8 cellular contexts compared by ENCODE assay signal in genomic region chr12:29073631-29074239, GRCh38.
DNase-seq lines count a peak whose midpoint lies in the region; ATAC-seq and TF ChIP-seq lines count a peak whose summit lies in the region.

No MANE protein-coding gene starts in this region.

- no peak overlapping the region for H3K27ac Mint-ChIP-seq in activated CD4-positive, alpha-beta T cell treated with anti-CD3 and anti-CD28 coated beads for 36 hours
- no peak overlapping the region for H3K27ac Mint-ChIP-seq in nephron progenitor cell

- H3K9me3 Mint-ChIP-seq in activated CD4-positive, alpha-beta T cell treated with anti-CD3 and anti-CD28 coated beads for 36 hours (ENCODE audit: low read depth): no peaks in the 10 kb centered on the region
- H3K9me3 Mint-ChIP-seq in nephron progenitor cell: no peaks in the 10 kb centered on the region

- peaks cover 11% of the 10 kb centered on the region for H3K27me3 Mint-ChIP-seq in activated CD4-positive, alpha-beta T cell treated with anti-CD3 and anti-CD28 coated beads for 36 hours
- no peaks in the 10 kb centered on the region for H3K27me3 Mint-ChIP-seq in nephron progenitor cell (ENCODE audit: low read depth, poor library complexity)

- CTCF ChIA-PET in activated CD4-positive, alpha-beta T cell treated with anti-CD3 and anti-CD28 coated beads for 36 hours (lab: Charles Lee): interaction anchor here (0.6 to 4.6 kb wide), 15 partner anchors 8 to 1661 kb away, joined by 3 to 28 read pairs (median 4); no protein-coding TSS in a partner anchor

- TF ChIP-seq CTCF in nephron progenitor cell (IDR thresholded peaks at IDR 0.05): peak; percentile 69

- ATAC-seq in activated CD4-positive, alpha-beta T cell treated with anti-CD3 and anti-CD28 coated beads for 36 hours: peak; percentile 63
- ATAC-seq in GM21717 (IDR thresholded peaks at IDR 0.05; ENCODE audit: unreplicated experiment): peak; percentile 87

- H3K36me3 Mint-ChIP-seq in activated CD4-positive, alpha-beta T cell treated with anti-CD3 and anti-CD28 coated beads for 36 hours (ENCODE audit: low read depth): no peaks in the 10 kb centered on the region
- H3K36me3 Mint-ChIP-seq in nephron progenitor cell (ENCODE audit: low read depth): no peaks in the 10 kb centered on the region

- TF ChIP-seq POLR2A in erythroblast (IDR thresholded peaks at IDR 0.05; ENCODE audit: low read length): no peak

- POLR2A ChIA-PET in activated CD4-positive, alpha-beta T cell treated with anti-CD3 and anti-CD28 coated beads for 36 hours (lab: Charles Lee): interaction anchor here (0.6 kb wide), 1 partner anchor 244 kb away, joined by 4 read pairs; no protein-coding TSS in a partner anchor

- H3K4me3 Mint-ChIP-seq in activated CD4-positive, alpha-beta T cell treated with anti-CD3 and anti-CD28 coated beads for 36 hours: no peak overlapping the region
- H3K4me3 Mint-ChIP-seq in nephron progenitor cell: no peak overlapping the region

- H3K4me1 Mint-ChIP-seq in activated CD4-positive, alpha-beta T cell treated with anti-CD3 and anti-CD28 coated beads for 36 hours: no peaks in the 10 kb centered on the region
- no peaks in the 10 kb centered on the region for H3K4me1 Mint-ChIP-seq in nephron progenitor cell

- intact Hi-C loops in activated CD4-positive, alpha-beta T cell treated with anti-CD3 and anti-CD28 coated beads for 36 hours (cut with DNase I, micrococcal nuclease): loop anchor here (1.0 to 5.0 kb wide), 3 partner anchors 169 to 245 kb away; no protein-coding TSS in a partner anchor

- DNase-seq in activated CD4-positive, alpha-beta T cell treated with anti-CD3 and anti-CD28 coated beads for 36 hours: peak; percentile 19
- DNase-seq in activated CD4-positive, alpha-beta T cell treated with anti-CD3 and anti-CD28 coated beads, Interleukin-2, amount 50 U/mL, for 48 hours: no peak
- DNase-seq in Kasumi-1 (lab: John Stamatoyannopoulos, UW) (peak; percentile 79 to 93), SHP77 treated with DMSO at 0.1 percent for 48 hours (lab: John Stamatoyannopoulos, UW) (peak; percentile 32), erythroblast (lab: John Stamatoyannopoulos, UW) (peak; percentile 40 to 56), nephron progenitor cell (no peak), NK-92 (lab: John Stamatoyannopoulos, UW; ENCODE audit: unreplicated experiment) (no peak)

Comparison
In these comparisons a context has a peak if more than half of its experiments do, and no peak if none do; other contexts are left out.
1. DNase-seq: peak in activated CD4-positive, alpha-beta T cell treated with anti-CD3 and anti-CD28 coated beads for 36 hours (single experiment), Kasumi-1 (2 of 2), SHP77 treated with DMSO at 0.1 percent for 48 hours (single experiment) and erythroblast (2 of 2); none in activated CD4-positive, alpha-beta T cell treated with anti-CD3 and anti-CD28 coated beads, Interleukin-2, amount 50 U/mL, for 48 hours (0 of 2), nephron progenitor cell (single experiment) and NK-92 (single experiment).